Comparison of ENCODE assay signal across 14 cellular contexts in the genomic region with DNA sequence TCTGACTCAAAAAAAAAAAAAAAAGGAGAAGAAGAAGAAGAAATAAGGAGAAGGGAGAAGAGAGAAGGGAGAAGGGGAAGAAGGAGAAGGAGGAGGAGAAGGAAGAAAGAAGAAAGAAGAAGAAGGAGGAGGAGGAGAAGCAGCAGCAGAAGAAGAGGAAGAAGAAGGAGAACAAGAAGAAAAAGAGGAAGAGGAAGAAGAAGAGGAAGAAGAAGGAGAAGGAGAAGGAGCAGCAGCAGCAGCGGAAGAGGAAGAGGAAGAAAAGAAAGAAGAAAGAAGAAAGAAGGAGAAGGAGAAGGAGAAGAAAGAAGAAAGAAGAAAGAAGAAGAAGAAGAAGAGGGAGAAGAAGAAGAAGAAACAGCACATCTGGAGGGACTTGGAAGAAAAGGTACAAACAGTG. TPM values are rescaled to one million over a fixed set of nuclear protein-coding genes. Genes with fewer than 3 reads are reported as not detected.
DNase-seq lines count a peak whose midpoint lies in the region; ATAC-seq and TF ChIP-seq lines count a peak whose summit lies in the region.
"Had no signal": no experiment of that assay in that cellular context is flagged by ENCODE, and none has a peak within 500 bp of the region (broad histone marks: within the 10 kb centered on the region; RNA-seq: fewer than 3 reads in every experiment).

No MANE protein-coding gene starts in this region.

- DNase-seq in right atrium auricular region (ENCODE audit: low spot score) = no peak
- DNase-seq in heart right ventricle = no peak
- DNase-seq in ascending aorta (ENCODE audit: low spot score in 2 of 2) = no peak
- DNase-seq in natural killer cell treated with Interleukin-12 subunit alpha and Interleukin-12 subunit beta and Interleukin-15 and Interleukin-18, amount 100 ng/mL, for 72 hours (ENCODE audit: low spot score) = no peak
- no peak for DNase-seq in KG1 (lab: John Stamatoyannopoulos, UW)
- no peak for DNase-seq in RPMI8226
- DNase-seq in stimulated activated naive CD4-positive, alpha-beta T cell treated with Interleukin-2 at 50 U/mL for 16 hours (lab: John Stamatoyannopoulos, UW) = no peak
- DNase-seq in activated gamma-delta T cell treated with Interleukin-2 at 50 U/mL for 16 hours = no peak
- DNase-seq: activated CD8-positive, alpha-beta memory T cell treated with anti-CD3 and anti-CD28 coated beads, Interleukin-2, amount 10 ng/mL, durations not matched to agents 7 days and 5 days; NCI-H1436; NCI-H524 treated with DMSO at 0.1 percent for 48 hours; occipital lobe; Right ventricle myocardium superior; upper lobe of left lung had no signal

- H3K27ac Mint-ChIP-seq in natural killer cell treated with Interleukin-12 subunit alpha and Interleukin-12 subunit beta and Interleukin-15 and Interleukin-18, amount 100 ng/mL, for 72 hours = peak overlapping the region in 1 of 2 donors; percentile 32
- H3K27ac Mint-ChIP-seq: activated CD8-positive, alpha-beta memory T cell treated with anti-CD3 and anti-CD28 coated beads, Interleukin-2, amount 10 ng/mL, durations not matched to agents 7 days and 5 days had no signal

- peaks cover 16 to 23% of the 10 kb centered on the region in 2 donors for H3K4me1 Mint-ChIP-seq in natural killer cell treated with Interleukin-12 subunit alpha and Interleukin-12 subunit beta and Interleukin-15 and Interleukin-18, amount 100 ng/mL, for 72 hours (ENCODE audit: low read depth in 2 of 2)

- intact Hi-C loops in heart right ventricle (cut with DNase I) (loop anchor here in 1 of 10 donors (10.0 kb wide), 1 partner anchor 50 kb away; no protein-coding TSS in a partner anchor), ascending aorta (cut with DNase I) (loop anchor here (10.0 kb wide), 1 partner anchor 1250 kb away; no protein-coding TSS in a partner anchor)

- no peaks in the 10 kb centered on the region for H3K36me3 Mint-ChIP-seq in natural killer cell treated with Interleukin-12 subunit alpha and Interleukin-12 subunit beta and Interleukin-15 and Interleukin-18, amount 100 ng/mL, for 72 hours
- H3K36me3 Mint-ChIP-seq: activated CD8-positive, alpha-beta memory T cell treated with anti-CD3 and anti-CD28 coated beads, Interleukin-2, amount 10 ng/mL, durations not matched to agents 7 days and 5 days had no signal

- H3K9me3 Mint-ChIP-seq in natural killer cell treated with Interleukin-12 subunit alpha and Interleukin-12 subunit beta and Interleukin-15 and Interleukin-18, amount 100 ng/mL, for 72 hours = no peaks in the 10 kb centered on the region

- no peaks in the 10 kb centered on the region for H3K9me3 ChIP-seq in right atrium auricular region
- no peaks in the 10 kb centered on the region for H3K9me3 ChIP-seq in heart right ventricle
- H3K9me3 ChIP-seq in ascending aorta = no peaks in the 10 kb centered on the region
- H3K9me3 ChIP-seq: upper lobe of left lung had no signal

- 90 to 95% methylated on average over 1 of the region's 1 CpG for WGBS in heart right ventricle, 2 donors

- H3K4me3 Mint-ChIP-seq in natural killer cell treated with Interleukin-12 subunit alpha and Interleukin-12 subunit beta and Interleukin-15 and Interleukin-18, amount 100 ng/mL, for 72 hours = peak overlapping the region; percentile 3
- H3K4me3 Mint-ChIP-seq: activated CD8-positive, alpha-beta memory T cell treated with anti-CD3 and anti-CD28 coated beads, Interleukin-2, amount 10 ng/mL, durations not matched to agents 7 days and 5 days had no signal

- H3K36me3 ChIP-seq in right atrium auricular region (no peaks in the 10 kb centered on the region), heart right ventricle (no peaks in the 10 kb centered on the region), ascending aorta (no peaks in the 10 kb centered on the region)
- H3K36me3 ChIP-seq: upper lobe of left lung had no signal

- H3K4me1 ChIP-seq in right atrium auricular region (peaks cover 0 to 21% of the 10 kb centered on the region in 2 donors), heart right ventricle (peaks cover 0 to 31% (median 21%) of the 10 kb centered on the region in 9 donors), ascending aorta (peaks cover 7 to 17% of the 10 kb centered on the region in 2 donors)

- ATAC-seq in heart right ventricle = no peak
- ATAC-seq in natural killer cell treated with Interleukin-12 subunit alpha and Interleukin-12 subunit beta and Interleukin-15 and Interleukin-18, amount 100 ng/mL, for 72 hours = no peak
- ATAC-seq: activated CD8-positive, alpha-beta memory T cell treated with anti-CD3 and anti-CD28 coated beads, Interleukin-2, amount 10 ng/mL, durations not matched to agents 7 days and 5 days had no signal

- H3K27me3 Mint-ChIP-seq in natural killer cell treated with Interleukin-12 subunit alpha and Interleukin-12 subunit beta and Interleukin-15 and Interleukin-18, amount 100 ng/mL, for 72 hours = peaks cover 7 to 12% of the 10 kb centered on the region in 2 donors

- H3K27ac ChIP-seq in right atrium auricular region (peak overlapping the region; percentile 90 to 94), heart right ventricle (peak overlapping the region in 4 of 10 donors; percentile 89 to 94 (median 91)), ascending aorta (peak overlapping the region; percentile 95 to 97)

- no peak for TF ChIP-seq CTCF in right atrium auricular region (IDR thresholded peaks at IDR 0.05)
- TF ChIP-seq CTCF in heart right ventricle (IDR thresholded peaks at IDR 0.05) = no peak
- TF ChIP-seq CTCF in ascending aorta (IDR thresholded peaks at IDR 0.05) = no peak

- H3K4me3 ChIP-seq in right atrium auricular region (no peak overlapping the region), heart right ventricle (no peak overlapping the region), ascending aorta (no peak overlapping the region)
- H3K4me3 ChIP-seq: upper lobe of left lung had no signal

- H3K27me3 ChIP-seq in right atrium auricular region (no peaks in the 10 kb centered on the region), heart right ventricle (peaks cover 0 to 16% (median 0%) of the 10 kb centered on the region in 7 donors), ascending aorta (no peaks in the 10 kb centered on the region)

RNA-seq across cellular contexts. Expression of gene CNN1, which starts 4.1 kb away (rescaled TPM):
- total RNA-seq in right atrium auricular region (100 to 1,000 TPM in 1 of 2 donors, 10 to 100 TPM in 1; 93.3 to 592 TPM), heart right ventricle (100 to 1,000 TPM in 7 of 10 donors, 10 to 100 TPM in 3; 63.4 to 267 (median 163) TPM), ascending aorta (477 TPM)
- 100 to 1,000 TPM; 114 to 678 TPM for polyA plus RNA-seq in heart right ventricle
- total RNA-seq in natural killer cell treated with Interleukin-12 subunit alpha and Interleukin-12 subunit beta and Interleukin-15 and Interleukin-18, amount 100 ng/mL, for 72 hours = not detected
- total RNA-seq: activated CD8-positive, alpha-beta memory T cell treated with anti-CD3 and anti-CD28 coated beads, Interleukin-2, amount 10 ng/mL, durations not matched to agents 7 days and 5 days; occipital lobe had no signal

RNA-seq across cellular contexts. Expression of gene ECSIT, which starts 5.6 kb away (rescaled TPM):
- 100 to 1,000 TPM in 1 of 2 donors, 10 to 100 TPM in 1; 83.6 to 126 TPM for total RNA-seq in right atrium auricular region
- total RNA-seq in heart right ventricle = 100 to 1,000 TPM in 9 of 10 donors, 10 to 100 TPM in 1; 86.8 to 162 (median 131) TPM
- 100 to 1,000 TPM; 164 to 226 TPM for polyA plus RNA-seq in heart right ventricle
- 27.5 TPM for total RNA-seq in ascending aorta
- 10 to 100 TPM; 27.0 to 37.3 TPM for total RNA-seq in natural killer cell treated with Interleukin-12 subunit alpha and Interleukin-12 subunit beta and Interleukin-15 and Interleukin-18, amount 100 ng/mL, for 72 hours

RNA-seq across cellular contexts. Expression of gene ELOF1, which starts 24.5 kb away (rescaled TPM):
- total RNA-seq in right atrium auricular region (10 to 100 TPM; 17.1 to 32.5 TPM), heart right ventricle (10 to 100 TPM; 24.9 to 37.5 (median 30.9) TPM), ascending aorta (28.9 TPM)
- 10 to 100 TPM; 52.2 to 91.0 TPM for polyA plus RNA-seq in heart right ventricle
- total RNA-seq in natural killer cell treated with Interleukin-12 subunit alpha and Interleukin-12 subunit beta and Interleukin-15 and Interleukin-18, amount 100 ng/mL, for 72 hours = 10 to 100 TPM; 58.3 to 95.1 TPM

RNA-seq across cellular contexts. Expression of gene ZNF653, which starts 28.9 kb away (rescaled TPM):
- total RNA-seq in right atrium auricular region = 1 to 10 TPM; 4.6 to 9.9 TPM
- total RNA-seq in heart right ventricle = 1 to 10 TPM; 2.3 to 6.2 (median 4.0) TPM
- 1 to 10 TPM; 5.9 to 7.8 TPM for polyA plus RNA-seq in heart right ventricle
- 7.6 TPM for total RNA-seq in ascending aorta
- total RNA-seq in natural killer cell treated with Interleukin-12 subunit alpha and Interleukin-12 subunit beta and Interleukin-15 and Interleukin-18, amount 100 ng/mL, for 72 hours = 10 to 100 TPM; 23.7 to 23.8 TPM

RNA-seq across cellular contexts. Expression of gene ACP5, which starts 42.9 kb away (rescaled TPM):
- total RNA-seq in right atrium auricular region (1 to 10 TPM; 3.2 to 3.6 TPM), heart right ventricle (10 to 100 TPM in 1 of 10 donors, 1 to 10 TPM in 7, under 1 TPM in 2; 0.80 to 22.7 (median 2.0) TPM), ascending aorta (not detected)
- 1 to 10 TPM; 1.9 to 4.0 TPM for polyA plus RNA-seq in heart right ventricle
- total RNA-seq in natural killer cell treated with Interleukin-12 subunit alpha and Interleukin-12 subunit beta and Interleukin-15 and Interleukin-18, amount 100 ng/mL, for 72 hours = 1 to 10 TPM; 3.0 to 3.5 TPM

Comparison
In these comparisons a context has a peak if more than half of its experiments do, and no peak if none do; other contexts are left out.
1. RNA of gene CNN1, which starts 4.1 kb away (total RNA-seq): 93.3 to 592 TPM in right atrium auricular region, 477 TPM in ascending aorta (single experiment) and 63.4 to 267 TPM in heart right ventricle; not detected in natural killer cell treated with Interleukin-12 subunit alpha and Interleukin-12 subunit beta and Interleukin-15 and Interleukin-18, amount 100 ng/mL, for 72 hours; every median in the first group is over 10 times any median in the second.